ENCODE assay signal across 27 cellular contexts in genomic region chr1:222845763-222846162, GRCh38.
"Had no signal": no experiment of that assay in that cellular context is flagged by ENCODE, and none has a peak within 500 bp of the region (broad histone marks: within the 10 kb centered on the region; RNA-seq: fewer than 3 reads in every experiment).

No MANE protein-coding gene starts in this region.

- H3K4me2 ChIP-seq: neural progenitor cell had no signal

- H3K27me3 Mint-ChIP-seq: progenitor cell of endocrine pancreas; stimulated activated naive B cell treated with anti-CD40 and anti-IgM and Interleukin-4, amounts not matched to agents 10 μg/mL and 1 μg/mL and 100 μg/mL, for 72 hours; stimulated activated naive CD8-positive, alpha-beta T cell treated with anti-CD3 and anti-CD28 coated beads, Interleukin-15, Interleukin-2, amounts not matched to agents 100 ng/mL and 50 ng/mL, for 24 hours had no signal

- DNase-seq: occipital lobe; ovary; posterior cingulate gyrus; psoas muscle; right cardiac atrium; right lobe of liver; sigmoid colon; small intestine; stimulated activated CD4-positive, alpha-beta T cell treated with anti-CD3 and anti-CD28 coated beads, Interleukin-15, amount 100 ng/mL, for 24 hours; stimulated activated CD4-positive, alpha-beta T cell treated with anti-CD3 and anti-CD28 coated beads, Interleukin-2, amount 100 ng/mL, for 24 hours; stimulated activated CD4-positive, alpha-beta T cell treated with anti-CD3 and anti-CD28 coated beads, Interleukin-2, amount 100 ng/mL, for 48 hours; stimulated activated CD4-positive, alpha-beta T cell treated with anti-CD3 and anti-CD28 coated beads, Interleukin-4, amount 100 ng/mL, for 24 hours; stimulated activated naive B cell treated with anti-CD40 and anti-IgM and Interleukin-4, amounts not matched to agents 10 μg/mL and 1 μg/mL and 100 μg/mL, for 72 hours; stimulated activated naive CD4-positive, alpha-beta T cell treated with Interleukin-2 at 50 U/mL for 16 hours; stomach; thyroid gland; trophoblast cell; upper lobe of left lung had no signal

- H3K9me3 Mint-ChIP-seq: stimulated activated effector memory CD8-positive, alpha-beta T cell treated with anti-CD3 and anti-CD28 coated beads, Interleukin-12 subunit alpha, Interleukin-12 subunit beta, amount 100 ng/mL, for 72 hours; stimulated activated naive B cell treated with anti-CD40 and anti-IgM and Interleukin-4, amounts not matched to agents 10 μg/mL and 1 μg/mL and 100 μg/mL, for 72 hours; stimulated activated naive CD8-positive, alpha-beta T cell treated with anti-CD3 and anti-CD28 coated beads, Interleukin-15, Interleukin-2, amounts not matched to agents 100 ng/mL and 50 ng/mL, for 24 hours had no signal

- H3K27ac ChIP-seq: neural progenitor cell, ovary, parathyroid adenoma, psoas muscle, right lobe of liver, sigmoid colon, stomach, thoracic aorta, thyroid gland, tibial nerve, upper lobe of left lung, vagina had no signal

- H3K27ac Mint-ChIP-seq: nephron; neural progenitor cell; progenitor cell of endocrine pancreas; stimulated activated effector memory CD8-positive, alpha-beta T cell treated with anti-CD3 and anti-CD28 coated beads, Interleukin-12 subunit alpha, Interleukin-12 subunit beta, amount 100 ng/mL, for 72 hours; stimulated activated naive B cell treated with anti-CD40 and anti-IgM and Interleukin-4, amounts not matched to agents 10 μg/mL and 1 μg/mL and 100 μg/mL, for 72 hours; stimulated activated naive CD8-positive, alpha-beta T cell treated with anti-CD3 and anti-CD28 coated beads, Interleukin-15, Interleukin-2, amounts not matched to agents 100 ng/mL and 50 ng/mL, for 24 hours had no signal

- H3K27me3 ChIP-seq: neural progenitor cell, ovary, right lobe of liver, sigmoid colon, stomach, thyroid gland, tibial nerve, upper lobe of left lung, vagina had no signal

- H3K9me3 ChIP-seq: ovary, psoas muscle, right lobe of liver, sigmoid colon, stomach, thoracic aorta, thyroid gland, tibial nerve, upper lobe of left lung, vagina had no signal

- H3K4me1 Mint-ChIP-seq: stimulated activated effector memory CD8-positive, alpha-beta T cell treated with anti-CD3 and anti-CD28 coated beads, Interleukin-12 subunit alpha, Interleukin-12 subunit beta, amount 100 ng/mL, for 72 hours had no signal

- H3K4me3 Mint-ChIP-seq: nephron; neural progenitor cell; stimulated activated effector memory CD8-positive, alpha-beta T cell treated with anti-CD3 and anti-CD28 coated beads, Interleukin-12 subunit alpha, Interleukin-12 subunit beta, amount 100 ng/mL, for 72 hours; stimulated activated naive B cell treated with anti-CD40 and anti-IgM and Interleukin-4, amounts not matched to agents 10 μg/mL and 1 μg/mL and 100 μg/mL, for 72 hours; stimulated activated naive CD8-positive, alpha-beta T cell treated with anti-CD3 and anti-CD28 coated beads, Interleukin-15, Interleukin-2, amounts not matched to agents 100 ng/mL and 50 ng/mL, for 24 hours had no signal

- ATAC-seq: psoas muscle; right cardiac atrium; right lobe of liver; stimulated activated effector memory CD8-positive, alpha-beta T cell treated with anti-CD3 and anti-CD28 coated beads, Interleukin-12 subunit alpha, Interleukin-12 subunit beta, amount 100 ng/mL, for 72 hours; stimulated activated naive B cell treated with anti-CD40 and anti-IgM and Interleukin-4, amounts not matched to agents 10 μg/mL and 1 μg/mL and 100 μg/mL, for 72 hours had no signal

- H3K36me3 Mint-ChIP-seq: stimulated activated effector memory CD8-positive, alpha-beta T cell treated with anti-CD3 and anti-CD28 coated beads, Interleukin-12 subunit alpha, Interleukin-12 subunit beta, amount 100 ng/mL, for 72 hours had no signal

- H3K36me3 ChIP-seq: neural progenitor cell, ovary, right lobe of liver, sigmoid colon, stomach, thoracic aorta, thyroid gland, tibial nerve, upper lobe of left lung, vagina had no signal

- H3K9ac ChIP-seq: neural progenitor cell, parathyroid adenoma had no signal

- H2AFZ ChIP-seq: neural progenitor cell, parathyroid adenoma had no signal

- H3K4me3 ChIP-seq: neural progenitor cell, ovary, psoas muscle, right lobe of liver, sigmoid colon, stomach, thoracic aorta, thyroid gland, tibial nerve, upper lobe of left lung, vagina had no signal

- H3K4me1 ChIP-seq: parathyroid adenoma, psoas muscle, thyroid gland had no signal
